8 cellular contexts compared by ENCODE assay signal in genomic region chrX:48802813-48803261, GRCh38. TPM values are rescaled to one million over a fixed set of nuclear protein-coding genes. Genes with fewer than 3 reads are reported as not detected.
DNase-seq lines count a peak whose midpoint lies in the region; ATAC-seq, FAIRE-seq and TF ChIP-seq lines count a peak whose summit lies in the region.

No MANE protein-coding gene starts in this region.

- CTCF ChIA-PET in Caco-2 (lab: Charles Lee) = no interaction called here

- H3K27ac Mint-ChIP-seq in Caco-2 (ENCODE audit: unreplicated experiment) = peak overlapping the region; percentile 99

- TF ChIP-seq CTCF in Caco-2 (IDR thresholded peaks at IDR 0.05; ENCODE audit: insufficient read depth in 1 of 2, low read depth in 1 of 2, low read length in 1 of 2, severe bottlenecking in 1 of 2, unreplicated experiment in 1 of 2) = no peak
- no peak for TF ChIP-seq CTCF in Peyer's patch (IDR thresholded peaks at IDR 0.05)
- no peak for TF ChIP-seq CTCF in epithelial cell of esophagus (IDR thresholded peaks at IDR 0.05; ENCODE audit: insufficient read depth, low read depth, low read length, missing control alignments)
- TF ChIP-seq CTCF in pancreas (IDR thresholded peaks at IDR 0.05) = no peak

- H3K4me1 Mint-ChIP-seq in Caco-2 (ENCODE audit: low read depth, unreplicated experiment) = peaks cover 20% of the 10 kb centered on the region

- H3K4me3 Mint-ChIP-seq in Caco-2 (ENCODE audit: unreplicated experiment) = peak overlapping the region; percentile 98

- H3K36me3 ChIP-seq in Caco-2 (ENCODE audit: control insufficient read depth, insufficient read depth, low read length) = no peaks in the 10 kb centered on the region; the same call in 1 of the 2 replicates
- peaks cover 0 to 6% (median 0%) of the 10 kb centered on the region in 3 donors for H3K36me3 ChIP-seq in Peyer's patch
- no peaks in the 10 kb centered on the region for H3K36me3 ChIP-seq in pancreas

- intact Hi-C loops in Caco-2 (cut with micrococcal nuclease; ENCODE audit: unreplicated experiment) (loop anchor here (1.0 to 5.0 kb wide), 5 partner anchors 41 to 114 kb away; partner anchors contain the start of genes GLOD5, PIM2, PQBP1 and SUV39H1), pancreas (cut with DNase I) (no loop called here), sciatic nerve (cut with DNase I) (no loop called here)

- WGBS in pancreas, 2 donors = 42% methylated on average over 7 of the region's 7 CpGs

- H3K4me1 ChIP-seq in Caco-2 = no peaks in the 10 kb centered on the region; the same call in 1 of the 2 replicates
- H3K4me1 ChIP-seq in Peyer's patch = no peaks in the 10 kb centered on the region
- H3K4me1 ChIP-seq in pancreas = no peaks in the 10 kb centered on the region

- no peak for FAIRE-seq in pancreas (lab: Jason Lieb, UNC)

- H3K9me3 Mint-ChIP-seq in Caco-2 (ENCODE audit: unreplicated experiment) = no peaks in the 10 kb centered on the region

- POLR2A ChIA-PET in Caco-2 (lab: Charles Lee) = no interaction called here

- TF ChIP-seq POLR2A in Peyer's patch (IDR thresholded peaks at IDR 0.05) = no peak

- H3K4me3 ChIP-seq in Caco-2 (ENCODE audit: low read depth, low read length) (peak overlapping the region; percentile 58), Peyer's patch (peak overlapping the region; percentile 50 to 73 (median 58)), epithelial cell of esophagus (ENCODE audit: low read length) (peak overlapping the region; percentile 67), pancreas (peak overlapping the region; percentile 21 to 51 (median 28))

- ATAC-seq in pancreas (no peak), GM18858 (IDR thresholded peaks at IDR 0.05; ENCODE audit: unreplicated experiment) (no peak), sciatic nerve (no peak), HG02840 (IDR thresholded peaks at IDR 0.05; ENCODE audit: low FRiP score, unreplicated experiment) (no peak)

- H3K27ac ChIP-seq in Peyer's patch (peak overlapping the region; percentile 84 to 99 (median 96)), pancreas (peak overlapping the region; percentile 77 to 94 (median 91))

- TSS peak; percentile 81 for BruUV-seq in Caco-2 (replicated peaks; lab: Mats Ljungman, UMichigan)

- H3K9me3 ChIP-seq in Caco-2 = no peaks in the 10 kb centered on the region
- no peaks in the 10 kb centered on the region for H3K9me3 ChIP-seq in Peyer's patch
- no peaks in the 10 kb centered on the region for H3K9me3 ChIP-seq in pancreas

- DNase-seq in Caco-2 = no peak
- DNase-seq in Peyer's patch = no peak
- DNase-seq in epithelial cell of esophagus (ENCODE audit: low read depth) = no peak
- peak in 1 of 6 donors; percentile 7 for DNase-seq in pancreas
- no peak for DNase-seq in NOMO-1 treated with dmso at 0.1 percent for 144 hours (lab: John Stamatoyannopoulos, UW; ENCODE audit: unreplicated experiment)
- DNase-seq in sciatic nerve (ENCODE audit: low spot score) = no peak

- H3K27me3 ChIP-seq in Caco-2 (replicated peaks; ENCODE audit: control insufficient read depth, insufficient read depth, low read length) (no peaks in the 10 kb centered on the region), Peyer's patch (no peaks in the 10 kb centered on the region), pancreas (no peaks in the 10 kb centered on the region)

- no peaks in the 10 kb centered on the region for H3K27me3 Mint-ChIP-seq in Caco-2 (ENCODE audit: insufficient read depth, unreplicated experiment)

- peaks cover 27% of the 10 kb centered on the region for H3K36me3 Mint-ChIP-seq in Caco-2 (ENCODE audit: insufficient read depth, unreplicated experiment)

RNA-seq across cellular contexts. Expression of gene HDAC6, which starts 1.0 kb away (rescaled TPM):
- 99.6 and 110 TPM in 2 replicates for total RNA-seq in Caco-2 (2022)
- 100 to 1,000 TPM; 102 to 156 (median 134) TPM for total RNA-seq in Peyer's patch
- 10 to 100 TPM; 24.9 to 58.4 (median 30.9) TPM for total RNA-seq in pancreas
- 100 to 1,000 TPM in 1 of 2 donors, 10 to 100 TPM in 1; 81.2 to 132 TPM for polyA plus RNA-seq in pancreas
- total RNA-seq in sciatic nerve = 106 TPM

RNA-seq across cellular contexts. Expression of gene GATA1, which starts 16.4 kb away (rescaled TPM):
- total RNA-seq in Caco-2 (2022) (not detected in 2 replicates), Peyer's patch (not detected), pancreas (under 1 TPM in 1 of 6 donors, not detected in 5; 0.19 TPM), sciatic nerve (0.76 TPM)
- polyA plus RNA-seq in pancreas = under 1 TPM in 1 of 2 donors, not detected in 1; 0.12 TPM

RNA-seq across cellular contexts. Expression of gene ERAS, which starts 23.5 kb away (rescaled TPM):
- not detected in 2 replicates for total RNA-seq in Caco-2 (2022)
- total RNA-seq in Peyer's patch = not detected
- not detected for total RNA-seq in pancreas
- polyA plus RNA-seq in pancreas = under 1 TPM; 0.11 to 0.49 TPM
- total RNA-seq in sciatic nerve = 0.36 TPM

RNA-seq across cellular contexts. Expression of gene PCSK1N, which starts 32.6 kb away (rescaled TPM):
- total RNA-seq in Caco-2 (2022) (19.5 and 24.1 TPM in 2 replicates), Peyer's patch (10 to 100 TPM in 3 of 4 donors, not detected in 1; 19.0 to 49.2 (median 33.5) TPM), pancreas (10 to 100 TPM; 10.3 to 50.5 (median 20.1) TPM), sciatic nerve (0.67 TPM)
- 100 to 1,000 TPM; 167 to 368 TPM for polyA plus RNA-seq in pancreas

RNA-seq across cellular contexts. Expression of gene GLOD5, which starts 41.3 kb away (rescaled TPM):
- not detected in 2 replicates for total RNA-seq in Caco-2 (2022)
- total RNA-seq in Peyer's patch = 10 to 100 TPM in 2 of 4 donors, not detected in 2; 15.2 to 15.3 TPM
- total RNA-seq in pancreas = under 1 TPM in 2 of 6 donors, not detected in 4; 0.37 to 0.72 TPM
- polyA plus RNA-seq in pancreas = under 1 TPM; 0.57 to 0.99 TPM
- not detected for total RNA-seq in sciatic nerve
